12 cellular contexts compared by ENCODE assay signal in genomic region chr6:164069352-164070022, GRCh38.
A peak's percentile ranks its signal among the peaks of the same experiment; 100 is the strongest.
DNase-seq lines count a peak whose midpoint lies in the region; TF ChIP-seq lines count a peak whose summit lies in the region.
"Had no signal": no experiment of that assay in that cellular context is flagged by ENCODE, and none has a peak within 500 bp of the region (broad histone marks: within the 10 kb centered on the region; RNA-seq: fewer than 3 reads in every experiment).

No MANE protein-coding gene starts in this region.

- no peaks in the 10 kb centered on the region for H3K79me1 ChIP-seq in mesenchymal stem cell (replicated peaks; ENCODE audit: low read length, poor library complexity, severe bottlenecking)

- no peaks in the 10 kb centered on the region for H3K36me3 ChIP-seq in mesenchymal stem cell (ENCODE audit: control insufficient read depth in 1 of 2, insufficient read depth in 2 of 2, low read depth in 1 of 2, low read length in 2 of 2)

- no peaks in the 10 kb centered on the region for H3K9me3 ChIP-seq in mesenchymal stem cell (ENCODE audit: control insufficient read depth, low read length)

- H3K4me3 ChIP-seq in fibroblast of the aortic adventitia (ENCODE audit: low read depth, low read length) (no peak overlapping the region), mesenchymal stem cell (ENCODE audit: insufficient read depth in 1 of 2, low read depth in 1 of 2, low read length in 2 of 2) (no peak overlapping the region)

- H4K8ac ChIP-seq in mesenchymal stem cell (ENCODE audit: low read length): no peak overlapping the region

- no peak for TF ChIP-seq CTCF in fibroblast of the aortic adventitia (IDR thresholded peaks at IDR 0.05; ENCODE audit: insufficient read depth, low read length)

- 83% methylated on average over 9 of the region's 11 CpGs for WGBS in mesenchymal stem cell

- DNase-seq in DMS53 (lab: John Stamatoyannopoulos, UW): peak; percentile 7
- DNase-seq in DMS53 treated with DMSO at 0.1 percent for 48 hours (lab: John Stamatoyannopoulos, UW; ENCODE audit: unreplicated experiment): no peak
- peak; percentile 51 for DNase-seq in fibroblast of the aortic adventitia (ENCODE audit: low read depth)
- DNase-seq in mesenchymal stem cell: no peak
- DNase-seq in superior temporal gyrus (ENCODE audit: extremely low spot score): peak; percentile 49
- no peak for DNase-seq in LoVo (ENCODE audit: low spot score)
- no peak for DNase-seq in T-helper 9 cell
- DNase-seq in AG08396 (ENCODE audit: low spot score): no peak
- DNase-seq: activated CD4-positive, CD25-positive, alpha-beta regulatory T cell; activated T-cell treated with anti-CD3 and anti-CD28 coated beads, Interleukin-2, amount 50 U/mL, for 48 hours; NCI-H524 treated with DMSO at 0.1 percent for 48 hours had no signal

- no peak overlapping the region for H3K4ac ChIP-seq in mesenchymal stem cell (ENCODE audit: low read depth in 1 of 2, low read length in 2 of 2)

- no peak overlapping the region for H2BK12ac ChIP-seq in mesenchymal stem cell (ENCODE audit: low read length in 2 of 2)

- no peak overlapping the region for H3K4me2 ChIP-seq in mesenchymal stem cell (ENCODE audit: low read length, poor library complexity, severe bottlenecking)

- no peak overlapping the region for H3K14ac ChIP-seq in mesenchymal stem cell (ENCODE audit: low read length in 2 of 2)

- no peak overlapping the region for H3K27ac ChIP-seq in mesenchymal stem cell (ENCODE audit: low read length, poor library complexity, severe bottlenecking)
- H3K27ac ChIP-seq: 22Rv1 had no signal

- H2BK120ac ChIP-seq in mesenchymal stem cell (ENCODE audit: low read depth, low read length): no peak overlapping the region

- no peak overlapping the region for H3K18ac ChIP-seq in mesenchymal stem cell (ENCODE audit: low read depth in 1 of 2, low read length in 2 of 2)

- H2AFZ ChIP-seq in mesenchymal stem cell (ENCODE audit: low read depth, low read length): no peak overlapping the region

- no peak overlapping the region for H4K91ac ChIP-seq in mesenchymal stem cell (ENCODE audit: low read length)

- H3K27me3 ChIP-seq in mesenchymal stem cell (ENCODE audit: control insufficient read depth in 1 of 2, insufficient read depth in 1 of 2, low read length in 2 of 2): no peaks in the 10 kb centered on the region

- no peak overlapping the region for H2BK5ac ChIP-seq in mesenchymal stem cell (ENCODE audit: low read depth, low read length, poor library complexity, severe bottlenecking)

- H3K23ac ChIP-seq in mesenchymal stem cell (ENCODE audit: low read length in 2 of 2): no peak overlapping the region

- no peaks in the 10 kb centered on the region for H3K4me1 ChIP-seq in mesenchymal stem cell (ENCODE audit: control insufficient read depth, insufficient read depth, low read depth, low read length)

- no peak overlapping the region for H2BK15ac ChIP-seq in mesenchymal stem cell (ENCODE audit: low read depth, poor library complexity, severe bottlenecking)

- H2AK5ac ChIP-seq in mesenchymal stem cell (ENCODE audit: low read length, severe bottlenecking): no peak overlapping the region

- H3K9ac ChIP-seq in mesenchymal stem cell (ENCODE audit: low read length): peak overlapping the region; percentile 44

Comparison
In these comparisons a context has a peak if more than half of its experiments do, and no peak if none do; other contexts are left out.
1. DNase-seq: peak in DMS53 (single experiment), fibroblast of the aortic adventitia (single experiment) and superior temporal gyrus (single experiment); none in DMS53 treated with DMSO at 0.1 percent for 48 hours (single experiment), mesenchymal stem cell (single experiment), LoVo (single experiment), T-helper 9 cell (single experiment) and AG08396 (single experiment).